ENCODE assay signal across 8 cellular contexts in genomic region chr12:9750276-9751203, GRCh38. TPM values are rescaled to one million over a fixed set of nuclear protein-coding genes. Genes with fewer than 3 reads are reported as not detected.
A peak's percentile ranks its signal among the peaks of the same experiment; 100 is the strongest.
DNase-seq lines count a peak whose midpoint lies in the region; ATAC-seq, FAIRE-seq and TF ChIP-seq lines count a peak whose summit lies in the region.

No MANE protein-coding gene starts in this region.

- H3K4me3 Mint-ChIP-seq in T-helper 17 cell: peak overlapping the region; percentile 59

- peak overlapping the region; percentile 99 for H3K27ac Mint-ChIP-seq in T-helper 17 cell

- no peaks in the 10 kb centered on the region for H3K27me3 ChIP-seq in bronchial epithelial cell (ENCODE audit: control insufficient read depth, insufficient read depth, low read length)

- H3K4me3 ChIP-seq in bronchial epithelial cell (ENCODE audit: low read depth, low read length): no peak overlapping the region

- DNase-seq in NCI-H1436 (lab: John Stamatoyannopoulos, UW): peak; percentile 39
- no peak for DNase-seq in NCI-H1436 treated with DMSO at 0.1 percent for 48 hours (lab: John Stamatoyannopoulos, UW)
- DNase-seq in NCI-H1417 (lab: John Stamatoyannopoulos, UW): peak; percentile 62 to 88 (median 64)
- DNase-seq in T-helper 17 cell: peak in 1 of 3 donors; percentile 27
- peak; percentile 59 for DNase-seq in bronchial epithelial cell (ENCODE audit: low read depth)
- peak; percentile 64 for DNase-seq in iris pigment epithelial cell (ENCODE audit: low read depth)
- DNase-seq in stimulated activated CD4-positive, alpha-beta T cell treated with anti-CD3 and anti-CD28 coated beads, Interleukin-2, amount 100 ng/mL, for 24 hours: peak; percentile 52 to 59

- peaks cover 35% of the 10 kb centered on the region for H3K4me1 Mint-ChIP-seq in T-helper 17 cell

- peak; percentile 71 for TF ChIP-seq CTCF in bronchial epithelial cell (IDR thresholded peaks at IDR 0.05; ENCODE audit: insufficient read depth, low read length, severe bottlenecking)

- H3K36me3 ChIP-seq in bronchial epithelial cell (ENCODE audit: control insufficient read depth, insufficient read depth, low read length): no peaks in the 10 kb centered on the region

- ATAC-seq in HG02610 (IDR thresholded peaks at IDR 0.05; ENCODE audit: unreplicated experiment): peak; percentile 58
- peak; percentile 63 for ATAC-seq in T-helper 17 cell

- FAIRE-seq in bronchial epithelial cell (lab: Jason Lieb, UNC): no peak

- H3K9me3 ChIP-seq in T-helper 17 cell (ENCODE audit: control insufficient read depth, low read length, poor library complexity, severe bottlenecking): no peaks in the 10 kb centered on the region

- H3K36me3 Mint-ChIP-seq in T-helper 17 cell (ENCODE audit: low read depth): peaks cover 12% of the 10 kb centered on the region

- H3K27me3 Mint-ChIP-seq in T-helper 17 cell: no peaks in the 10 kb centered on the region

RNA-seq across cellular contexts. Expression of gene CD69, which starts 10.2 kb away (rescaled TPM):
- total RNA-seq in T-helper 17 cell (1,000 to 10,000 TPM; 1,001 to 1,104 TPM), bronchial epithelial cell (not detected in 2 replicates)

RNA-seq across cellular contexts. Expression of gene CLECL1, which starts 17.6 kb away (rescaled TPM):
- total RNA-seq in T-helper 17 cell: 1 to 10 TPM; 1.5 TPM
- total RNA-seq in bronchial epithelial cell: not detected in 2 replicates

Comparison
In these comparisons a context has a peak if more than half of its experiments do, and no peak if none do; other contexts are left out.
1. RNA of gene CD69, which starts 10.2 kb away (total RNA-seq): 1,001 to 1,104 TPM in T-helper 17 cell; not detected in bronchial epithelial cell; every median in the first group is over 1,000 times any median in the second.